In the genomic region with DNA sequence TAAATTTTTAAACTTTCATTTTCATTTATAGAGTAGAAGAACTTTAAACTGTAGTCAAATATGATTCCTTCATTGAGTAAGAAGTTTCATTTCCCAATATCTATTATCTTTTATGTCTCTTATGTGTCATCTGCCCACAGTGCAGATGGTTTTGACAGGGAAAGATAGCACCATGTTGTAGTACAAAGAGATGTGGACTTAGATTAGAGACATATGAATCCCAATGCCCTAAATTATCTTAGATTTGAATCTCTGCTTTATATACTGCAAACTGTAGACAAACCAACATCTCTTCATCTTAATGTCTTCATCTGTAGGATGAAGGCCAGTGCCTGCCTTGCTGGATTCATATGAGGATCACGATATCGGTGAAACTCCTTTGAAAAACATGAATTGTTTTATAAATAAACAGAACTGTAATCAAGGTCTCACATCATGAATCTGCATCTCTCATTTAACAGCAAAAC, we compare ENCODE assay signal across 11 cellular contexts.
DNase-seq lines count a peak whose midpoint lies in the region; ATAC-seq and TF ChIP-seq lines count a peak whose summit lies in the region.
"Had no signal": no experiment of that assay in that cellular context is flagged by ENCODE, and none has a peak within 500 bp of the region (broad histone marks: within the 10 kb centered on the region; RNA-seq: fewer than 3 reads in every experiment).

No MANE protein-coding gene starts in this region.

- H3K4me3 Mint-ChIP-seq in activated T-cell treated with anti-CD3 and anti-CD28 coated beads, Interleukin-2, amount 50 U/mL, for 72 hours = no peak overlapping the region
- H3K4me3 Mint-ChIP-seq in stimulated activated naive B cell treated with anti-CD40 and anti-IgM and Interleukin-4, amounts not matched to agents 10 μg/mL and 1 μg/mL and 100 μg/mL, for 72 hours = no peak overlapping the region

- H3K4me3 ChIP-seq in lower leg skin (ENCODE audit: low read depth, poor library complexity, severe bottlenecking) = no peak overlapping the region

- H3K36me3 Mint-ChIP-seq in activated T-cell treated with anti-CD3 and anti-CD28 coated beads, Interleukin-2, amount 50 U/mL, for 72 hours (ENCODE audit: insufficient read depth in 2 of 2) = no peaks in the 10 kb centered on the region
- H3K36me3 Mint-ChIP-seq in stimulated activated naive B cell treated with anti-CD40 and anti-IgM and Interleukin-4, amounts not matched to agents 10 μg/mL and 1 μg/mL and 100 μg/mL, for 72 hours = peaks cover 12 to 15% of the 10 kb centered on the region in 2 donors

- TF ChIP-seq POLR2A in lower leg skin (IDR thresholded peaks at IDR 0.05) = no peak

- intact Hi-C loops in lower leg skin (cut with DNase I; ENCODE audit: low total_unique reads) = no loop called here

- H3K27ac Mint-ChIP-seq in activated T-cell treated with anti-CD3 and anti-CD28 coated beads, Interleukin-2, amount 50 U/mL, for 72 hours = no peak overlapping the region
- peak overlapping the region; percentile 44 for H3K27ac Mint-ChIP-seq in stimulated activated naive B cell treated with anti-CD40 and anti-IgM and Interleukin-4, amounts not matched to agents 10 μg/mL and 1 μg/mL and 100 μg/mL, for 72 hours

- no peak for TF ChIP-seq CTCF in lower leg skin (IDR thresholded peaks at IDR 0.05)

- WGBS in lower leg skin, 2 donors = 71 to 82% methylated on average over 2 of the region's 2 CpGs

- H3K9me3 Mint-ChIP-seq in activated T-cell treated with anti-CD3 and anti-CD28 coated beads, Interleukin-2, amount 50 U/mL, for 72 hours = no peaks in the 10 kb centered on the region
- peaks cover 1 to 6% of the 10 kb centered on the region in 2 donors for H3K9me3 Mint-ChIP-seq in stimulated activated naive B cell treated with anti-CD40 and anti-IgM and Interleukin-4, amounts not matched to agents 10 μg/mL and 1 μg/mL and 100 μg/mL, for 72 hours

- peaks cover 18% of the 10 kb centered on the region for H3K27me3 Mint-ChIP-seq in activated T-cell treated with anti-CD3 and anti-CD28 coated beads, Interleukin-2, amount 50 U/mL, for 72 hours (ENCODE audit: low read depth)
- no peaks in the 10 kb centered on the region for H3K27me3 Mint-ChIP-seq in stimulated activated naive B cell treated with anti-CD40 and anti-IgM and Interleukin-4, amounts not matched to agents 10 μg/mL and 1 μg/mL and 100 μg/mL, for 72 hours

- no peak for DNase-seq in activated T-cell treated with anti-CD3 and anti-CD28 coated beads, Interleukin-2, amount 50 U/mL, for 72 hours
- no peak for DNase-seq in activated T-cell treated with anti-CD3 and anti-CD28 coated beads, Interleukin-2, amount 50 U/mL, for 48 hours
- no peak for DNase-seq in stimulated activated naive B cell treated with anti-CD40 and anti-IgM and Interleukin-4, amounts not matched to agents 10 μg/mL and 1 μg/mL and 100 μg/mL, for 72 hours
- DNase-seq in retina (no peak), lower leg skin (ENCODE audit: low spot score in 2 of 2) (no peak), islet precursor cell (no peak)
- DNase-seq: activated CD8-positive, alpha-beta memory T cell treated with anti-CD3 and anti-CD28 coated beads, Interleukin-2, amount 50 U/mL, for 4 hours; cortex of kidney; hippocampal formation had no signal

- H3K4me1 Mint-ChIP-seq in activated T-cell treated with anti-CD3 and anti-CD28 coated beads, Interleukin-2, amount 50 U/mL, for 72 hours (ENCODE audit: low read depth) = peaks cover 14% of the 10 kb centered on the region
- H3K4me1 Mint-ChIP-seq in stimulated activated naive B cell treated with anti-CD40 and anti-IgM and Interleukin-4, amounts not matched to agents 10 μg/mL and 1 μg/mL and 100 μg/mL, for 72 hours = peaks cover 15 to 24% of the 10 kb centered on the region in 2 donors

- peak; percentile 88 to 96 for ATAC-seq in activated T-cell treated with anti-CD3 and anti-CD28 coated beads, Interleukin-2, amount 50 U/mL, for 72 hours (replicated peaks in 1 of 2)
- peak; percentile 95 for ATAC-seq in HG02623 (IDR thresholded peaks at IDR 0.05; ENCODE audit: unreplicated experiment)
- ATAC-seq in HG03575 (IDR thresholded peaks at IDR 0.05; ENCODE audit: extremely low read depth, insufficient number of reproducible peaks, low FRiP score, unreplicated experiment) = peak; percentile 77
- ATAC-seq in stimulated activated naive B cell treated with anti-CD40 and anti-IgM and Interleukin-4, amounts not matched to agents 10 μg/mL and 1 μg/mL and 100 μg/mL, for 72 hours (replicated peaks) = peak; percentile 100
